In genomic region chr1:85308837-85309350, GRCh38 we compare ENCODE assay signal across 1 cellular context.
TF ChIP-seq lines count a peak whose summit lies in the region.

No MANE protein-coding gene starts in this region.

TF ChIP-seq in SK-N-SH treated with all-trans-retinoic acid at 6 μM for 48 hours, 23 proteins besides CTCF, POLR2A, EP300 and RAD21 (continued from another document):
- TF ChIP-seq, protein P1, sequence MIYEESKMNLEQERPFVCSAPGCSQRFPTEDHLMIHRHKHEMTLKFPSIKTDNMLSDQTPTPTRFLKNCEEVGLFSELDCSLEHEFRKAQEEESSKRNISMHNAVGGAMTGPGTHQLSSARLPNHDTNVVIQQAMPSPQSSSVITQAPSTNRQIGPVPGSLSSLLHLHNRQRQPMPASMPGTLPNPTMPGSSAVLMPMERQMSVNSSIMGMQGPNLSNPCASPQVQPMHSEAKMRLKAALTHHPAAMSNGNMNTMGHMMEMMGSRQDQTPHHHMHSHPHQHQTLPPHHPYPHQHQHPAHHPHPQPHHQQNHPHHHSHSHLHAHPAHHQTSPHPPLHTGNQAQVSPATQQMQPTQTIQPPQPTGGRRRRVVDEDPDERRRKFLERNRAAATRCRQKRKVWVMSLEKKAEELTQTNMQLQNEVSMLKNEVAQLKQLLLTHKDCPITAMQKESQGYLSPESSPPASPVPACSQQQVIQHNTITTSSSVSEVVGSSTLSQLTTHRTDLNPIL (CRISPR knock-in tag; IDR thresholded peaks at IDR 0.05; ENCODE audit: low read depth): no peak
- TF ChIP-seq ZNF565 (CRISPR knock-in tag; conservative IDR thresholded peaks at IDR 0.05; ENCODE audit: low read depth) (no peak), PATZ1 (CRISPR knock-in tag; IDR thresholded peaks at IDR 0.05; ENCODE audit: borderline replicate concordance) (no peak)
